ENCODE assay signal across 8 cellular contexts in genomic region chr7:87152112-87152896, GRCh38. TPM values are rescaled to one million over a fixed set of nuclear protein-coding genes. Genes with fewer than 3 reads are reported as not detected.
DNase-seq lines count a peak whose midpoint lies in the region; ATAC-seq and TF ChIP-seq lines count a peak whose summit lies in the region.

A gene with protein sequence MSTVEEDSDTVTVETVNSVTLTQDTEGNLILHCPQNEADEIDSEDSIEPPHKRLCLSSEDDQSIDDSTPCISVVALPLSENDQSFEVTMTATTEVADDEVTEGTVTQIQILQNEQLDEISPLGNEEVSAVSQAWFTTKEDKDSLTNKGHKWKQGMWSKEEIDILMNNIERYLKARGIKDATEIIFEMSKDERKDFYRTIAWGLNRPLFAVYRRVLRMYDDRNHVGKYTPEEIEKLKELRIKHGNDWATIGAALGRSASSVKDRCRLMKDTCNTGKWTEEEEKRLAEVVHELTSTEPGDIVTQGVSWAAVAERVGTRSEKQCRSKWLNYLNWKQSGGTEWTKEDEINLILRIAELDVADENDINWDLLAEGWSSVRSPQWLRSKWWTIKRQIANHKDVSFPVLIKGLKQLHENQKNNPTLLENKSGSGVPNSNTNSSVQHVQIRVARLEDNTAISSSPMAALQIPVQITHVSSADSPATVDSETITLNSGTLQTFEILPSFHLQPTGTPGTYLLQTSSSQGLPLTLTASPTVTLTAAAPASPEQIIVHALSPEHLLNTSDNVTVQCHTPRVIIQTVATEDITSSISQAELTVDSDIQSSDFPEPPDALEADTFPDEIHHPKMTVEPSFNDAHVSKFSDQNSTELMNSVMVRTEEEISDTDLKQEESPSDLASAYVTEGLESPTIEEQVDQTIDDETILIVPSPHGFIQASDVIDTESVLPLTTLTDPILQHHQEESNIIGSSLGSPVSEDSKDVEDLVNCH (plus strand): TSS chr7:87152453. CDS start chr7:87164942, 12,489 bp downstream.

- 0 to 1% methylated on average over 70 to 71 of the region's 71 CpGs for WGBS in lung, 2 donors

- intact Hi-C loops in CD8-positive, alpha-beta T cell (cut with DNase I, micrococcal nuclease): loop anchor here (1.0 to 5.0 kb wide), 8 partner anchors 26 to 780 kb away; partner anchors contain the start of genes ELAPOR2 (in 2 of the 2), TMEM243 (in 2 of the 2), ADAM22 (in 1 of the 2) and CROT (in 1 of the 2)

- no peaks in the 10 kb centered on the region for H3K9me3 Mint-ChIP-seq in CD8-positive, alpha-beta T cell

- ATAC-seq in CD8-positive, alpha-beta T cell: peak; percentile 75
- ATAC-seq in GM19467 (IDR thresholded peaks at IDR 0.05; ENCODE audit: unreplicated experiment) (peak; percentile 76), lung (ENCODE audit: insufficient read depth, low FRiP score) (peak; percentile 95)

- CTCF ChIA-PET in CD8-positive, alpha-beta T cell (lab: Charles Lee): interaction anchor here (0.7 to 5.0 kb wide), 7 partner anchors 15 to 93 kb away, joined by 3 to 26 read pairs (median 3); partner anchors contain the start of genes ELAPOR2 and TMEM243

- TF ChIP-seq CTCF in CD8-positive, alpha-beta T cell (IDR thresholded peaks at IDR 0.05): no peak
- TF ChIP-seq CTCF in lung (IDR thresholded peaks at IDR 0.05; ENCODE audit: control extremely low read depth, extremely low read depth): no peak

- peak within 1 kb of the TSS; percentile 99 for H3K4me3 Mint-ChIP-seq in CD8-positive, alpha-beta T cell

- DNase-seq in CD8-positive, alpha-beta T cell: peak; percentile 67 to 91 (median 86)
- DNase-seq in HS-27A (ENCODE audit: low read depth): peak; percentile 71
- peak; percentile 9 for DNase-seq in NK-92 (lab: John Stamatoyannopoulos, UW; ENCODE audit: unreplicated experiment)
- DNase-seq in activated CD8-positive, alpha-beta memory T cell treated with anti-CD3 and anti-CD28 coated beads for 1 hour (ENCODE audit: extremely low read depth in 1 of 2, low read depth in 1 of 2): peak; percentile 51 to 80
- DNase-seq in effector CD4-positive, alpha-beta T cell: peak; percentile 82
- DNase-seq in lung (ENCODE audit: low spot score): peak; percentile 95
- peak; percentile 66 to 75 (median 72) for DNase-seq in stimulated activated CD4-positive, alpha-beta T cell treated with anti-CD3 and anti-CD28 coated beads, TNF-alpha, amount 100 ng/mL, for 4 hours (ENCODE audit: low read depth in 3 of 3)

- H3K27ac ChIP-seq in CD8-positive, alpha-beta T cell (ENCODE audit: low read depth, low read length): peak within 1 kb of the TSS; percentile 92
- H3K27ac ChIP-seq in lung (ENCODE audit: low read depth in 1 of 2, low read length in 1 of 2): peak within 1 kb of the TSS; percentile 95 to 96

- no peaks in the 10 kb centered on the region for H3K36me3 ChIP-seq in CD8-positive, alpha-beta T cell (ENCODE audit: insufficient read depth, low read length)
- no peaks in the 10 kb centered on the region for H3K36me3 ChIP-seq in lung (ENCODE audit: control insufficient read depth in 2 of 2, insufficient read depth in 2 of 2, low read length in 2 of 2)

- H3K4me1 ChIP-seq in CD8-positive, alpha-beta T cell (ENCODE audit: insufficient read depth, low read length): peaks cover 43% of the 10 kb centered on the region
- H3K4me1 ChIP-seq in lung (ENCODE audit: control insufficient read depth in 2 of 2, insufficient read depth in 2 of 2, low read length in 2 of 2): peaks cover 0 to 10% of the 10 kb centered on the region in 2 donors

- POLR2A ChIA-PET in CD8-positive, alpha-beta T cell (lab: Charles Lee): interaction anchor here (0.7 to 6.9 kb wide), 20 partner anchors 9 to 782 kb away, joined by 3 to 112 read pairs (median 4); partner anchors contain the start of genes ADAM22, CROT, ELAPOR2 and TMEM243

- H3K27ac Mint-ChIP-seq in CD8-positive, alpha-beta T cell: peak within 1 kb of the TSS; percentile 97

- H3K9me3 ChIP-seq in CD8-positive, alpha-beta T cell (ENCODE audit: low read length): no peaks in the 10 kb centered on the region
- no peaks in the 10 kb centered on the region for H3K9me3 ChIP-seq in lung (ENCODE audit: control insufficient read depth in 2 of 2, insufficient read depth in 1 of 2, low read length in 1 of 2)

- H3K4me3 ChIP-seq in CD8-positive, alpha-beta T cell (ENCODE audit: low read depth, low read length): peak within 1 kb of the TSS; percentile 85
- H3K4me3 ChIP-seq in lung: peak within 1 kb of the TSS; percentile 78

- H3K27me3 ChIP-seq in CD8-positive, alpha-beta T cell (ENCODE audit: insufficient read depth, low read length): no peaks in the 10 kb centered on the region
- no peaks in the 10 kb centered on the region for H3K27me3 ChIP-seq in lung (ENCODE audit: control insufficient read depth, insufficient read depth)

- H3K27me3 Mint-ChIP-seq in CD8-positive, alpha-beta T cell (ENCODE audit: low read depth): no peaks in the 10 kb centered on the region

- peaks cover 49% of the 10 kb centered on the region for H3K4me1 Mint-ChIP-seq in CD8-positive, alpha-beta T cell (ENCODE audit: low read depth)

- H3K36me3 Mint-ChIP-seq in CD8-positive, alpha-beta T cell: peaks cover 28% of the 10 kb centered on the region

RNA-seq across cellular contexts. Expression of the gene that starts here (rescaled TPM):
- 100 to 1,000 TPM in 1 of 2 experiments, 10 to 100 TPM in 1; 97.9 to 103 TPM for total RNA-seq in CD8-positive, alpha-beta T cell
- total RNA-seq in lung: 100 to 1,000 TPM in 1 of 2 donors, 10 to 100 TPM in 1; 60.8 to 254 TPM
- polyA plus RNA-seq in lung: 10 to 100 TPM; 24.3 to 44.5 TPM

Comparison
In these comparisons a context has a peak if more than half of its experiments do, and no peak if none do; other contexts are left out.
1. Peak in every context shown above with its lines: DNase-seq, ATAC-seq, H3K4me3 ChIP-seq and H3K27ac ChIP-seq.
2. DNase-seq: peak in every context shown above with its lines; median percentile 95 in lung; 86 in CD8-positive, alpha-beta T cell; 82 in effector CD4-positive, alpha-beta T cell; 72 in stimulated activated CD4-positive, alpha-beta T cell treated with anti-CD3 and anti-CD28 coated beads, TNF-alpha, amount 100 ng/mL, for 4 hours; 71 in HS-27A; 66 in activated CD8-positive, alpha-beta memory T cell treated with anti-CD3 and anti-CD28 coated beads for 1 hour; 9 in NK-92.